9 cellular contexts compared by ENCODE assay signal in the genomic region with DNA sequence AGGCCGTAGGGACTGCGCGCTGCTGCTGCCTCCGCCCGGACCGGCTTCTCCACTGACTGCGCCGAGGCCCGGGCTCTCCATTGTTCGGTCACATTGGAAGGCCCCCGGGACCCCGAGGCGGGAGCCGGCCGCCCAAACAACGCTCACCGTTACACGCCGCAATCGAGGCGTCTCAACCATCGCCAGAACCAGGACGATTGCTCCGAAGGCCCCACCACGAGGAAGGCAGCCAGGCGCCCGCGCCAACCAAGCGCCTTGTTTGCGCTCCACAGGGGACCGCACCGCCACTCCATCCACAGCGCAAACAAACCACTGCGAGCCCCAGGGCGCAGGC. TPM values are rescaled to one million over a fixed set of nuclear protein-coding genes. Genes with fewer than 3 reads are reported as not detected.
DNase-seq lines count a peak whose midpoint lies in the region; ATAC-seq, FAIRE-seq and TF ChIP-seq lines count a peak whose summit lies in the region.
"Had no signal": no experiment of that assay in that cellular context is flagged by ENCODE, and none has a peak within 500 bp of the region (broad histone marks: within the 10 kb centered on the region; RNA-seq: fewer than 3 reads in every experiment).

No MANE protein-coding gene starts in this region.

- H3K27me3 ChIP-seq in DND-41 (ENCODE audit: insufficient read depth, low read length, poor library complexity) (no peaks in the 10 kb centered on the region), KMS-11 (ENCODE audit: insufficient read depth, low read depth) (no peaks in the 10 kb centered on the region), breast epithelium (no peaks in the 10 kb centered on the region), lower lobe of right lung (ENCODE audit: low read depth) (no peaks in the 10 kb centered on the region), upper lobe of right lung (no peaks in the 10 kb centered on the region)

- peak overlapping the region; percentile 82 for H3K27ac ChIP-seq in DND-41 (ENCODE audit: low read length)
- peak overlapping the region; percentile 72 for H3K27ac ChIP-seq in KMS-11
- H3K27ac ChIP-seq in breast epithelium, result peak overlapping the region; percentile 99
- H3K27ac ChIP-seq in lower lobe of right lung, result peak overlapping the region; percentile 99
- peak overlapping the region; percentile 99 for H3K27ac ChIP-seq in upper lobe of right lung

- H3K4me2 ChIP-seq in DND-41 (ENCODE audit: insufficient read depth, low read length), result peak overlapping the region; percentile 68
- peak overlapping the region; percentile 89 for H3K4me2 ChIP-seq in KMS-11

- H3K9ac ChIP-seq in DND-41 (ENCODE audit: low read depth, low read length) (peak overlapping the region; percentile 88), KMS-11 (peak overlapping the region; percentile 80)

- H4K20me1 ChIP-seq in DND-41 (ENCODE audit: insufficient read depth, low read length), result peaks cover 47% of the 10 kb centered on the region
- no peaks in the 10 kb centered on the region for H4K20me1 ChIP-seq in KMS-11 (ENCODE audit: insufficient read depth)

- no peak for TF ChIP-seq POLR2A in breast epithelium (IDR thresholded peaks at IDR 0.05)

- H3K4me1 ChIP-seq in DND-41 (ENCODE audit: insufficient read depth, low read length) (peaks cover 46% of the 10 kb centered on the region), KMS-11 (ENCODE audit: low read depth, poor library complexity, severe bottlenecking) (peaks cover 24% of the 10 kb centered on the region), breast epithelium (peaks cover 0 to 2% of the 10 kb centered on the region in 2 donors), lower lobe of right lung (peaks cover 51% of the 10 kb centered on the region), upper lobe of right lung (peaks cover 42% of the 10 kb centered on the region)

- H3K4me3 ChIP-seq in DND-41 (ENCODE audit: low read depth in 1 of 2, low read length in 2 of 2), result peak overlapping the region; percentile 50 to 73
- peak overlapping the region; percentile 91 for H3K4me3 ChIP-seq in KMS-11 (IDR thresholded peaks at IDR 0.05; ENCODE audit: insufficient read depth, low read depth, low read length)
- H3K4me3 ChIP-seq in breast epithelium, result peak overlapping the region; percentile 86 to 96 (median 90)
- H3K4me3 ChIP-seq in lower lobe of right lung, result peak overlapping the region; percentile 95
- peak overlapping the region; percentile 94 for H3K4me3 ChIP-seq in upper lobe of right lung

- no peaks in the 10 kb centered on the region for H3K9me3 ChIP-seq in DND-41 (ENCODE audit: insufficient read depth, low read length, severe bottlenecking)
- H3K9me3 ChIP-seq in breast epithelium, result no peaks in the 10 kb centered on the region
- H3K9me3 ChIP-seq in lower lobe of right lung, result no peaks in the 10 kb centered on the region
- no peaks in the 10 kb centered on the region for H3K9me3 ChIP-seq in upper lobe of right lung

- H3K36me3 ChIP-seq in DND-41 (ENCODE audit: insufficient read depth, low read length) (peaks cover 45% of the 10 kb centered on the region), KMS-11 (ENCODE audit: insufficient read depth) (no peaks in the 10 kb centered on the region; the same call in 1 of the 2 replicates), breast epithelium (peaks cover 16% of the 10 kb centered on the region), lower lobe of right lung (peaks cover 29% of the 10 kb centered on the region), upper lobe of right lung (peaks cover 38% of the 10 kb centered on the region)

- H2AFZ ChIP-seq in DND-41 (ENCODE audit: low read depth, low read length), result peak overlapping the region; percentile 69; the same call in 1 of the 2 replicates
- H2AFZ ChIP-seq in KMS-11 (ENCODE audit: low read depth), result peak overlapping the region; percentile 83

- DNase-seq in DND-41, result no peak
- DNase-seq in breast epithelium (ENCODE audit: low spot score in 2 of 2), result no peak
- DNase-seq in lower lobe of right lung, result peak; percentile 48
- no peak for DNase-seq in upper lobe of right lung
- no peak for DNase-seq in HTR-8/SVneo (ENCODE audit: insufficient read length, low spot score)
- DNase-seq in KG1 (lab: John Stamatoyannopoulos, UW), result no peak

- ATAC-seq in DND-41 (ENCODE audit: insufficient read depth, low read depth) (no peak; the same call in 1 of the 3 replicates), lower lobe of right lung (peak; percentile 1 to 2), upper lobe of right lung (peak; percentile 0), HG02840 (IDR thresholded peaks at IDR 0.05; ENCODE audit: low FRiP score, unreplicated experiment) (no peak)

- no peak for TF ChIP-seq CTCF in DND-41 (IDR thresholded peaks at IDR 0.05; ENCODE audit: borderline replicate concordance, extremely low read depth, low read length, poor library complexity, severe bottlenecking)
- TF ChIP-seq CTCF in KMS-11 (conservative IDR thresholded peaks at IDR 0.05; ENCODE audit: low read depth, low read length), result no peak
- peak in 1 of 3 donors; percentile 38 for TF ChIP-seq CTCF in breast epithelium (IDR thresholded peaks at IDR 0.05)
- TF ChIP-seq CTCF in lower lobe of right lung (IDR thresholded peaks at IDR 0.05), result peak; percentile 34
- TF ChIP-seq CTCF in upper lobe of right lung (IDR thresholded peaks at IDR 0.05), result peak; percentile 26

- H3K79me2 ChIP-seq in DND-41 (ENCODE audit: insufficient read depth, low read length), result peaks cover 59% of the 10 kb centered on the region
- H3K79me2 ChIP-seq in KMS-11 (ENCODE audit: insufficient read depth, low read depth), result peaks cover 13% of the 10 kb centered on the region

- intact Hi-C loops in breast epithelium (cut with DNase I; ENCODE audit: low total_unique reads) (loop anchor here (5.0 to 10.0 kb wide), 2 partner anchors 249 to 296 kb away; no protein-coding TSS in a partner anchor), lower lobe of right lung (cut with DNase I) (loop anchor here (10.0 kb wide), 1 partner anchor 306 kb away; no protein-coding TSS in a partner anchor), upper lobe of right lung (cut with DNase I) (loop anchor here (5.0 kb wide), 1 partner anchor 304 kb away; no protein-coding TSS in a partner anchor)

- FAIRE-seq in HTR-8/SVneo (lab: Jason Lieb, UNC), result no peak

RNA-seq across cellular contexts. Expression of a gene that starts 0.6 kb away (rescaled TPM):
- total RNA-seq in breast epithelium, result over 10,000 TPM in 1 of 3 donors, 1,000 to 10,000 TPM in 2; 1,940 to 10,612 (median 2,824) TPM
- total RNA-seq in lower lobe of right lung, result 1,362 TPM
- total RNA-seq in upper lobe of right lung, result 1,001 TPM

RNA-seq across cellular contexts. Expression of a gene that starts 9.5 kb away (rescaled TPM):
- not detected for total RNA-seq in breast epithelium
- total RNA-seq in lower lobe of right lung, result not detected
- not detected for total RNA-seq in upper lobe of right lung
- total RNA-seq: lung microvascular endothelial cell had no signal

RNA-seq across cellular contexts. Expression of a gene that starts 59.0 kb away (rescaled TPM):
- total RNA-seq in breast epithelium (not detected), lower lobe of right lung (not detected), upper lobe of right lung (not detected)
- total RNA-seq: lung microvascular endothelial cell had no signal

Comparison
In these comparisons a context has a peak if more than half of its experiments do, and no peak if none do; other contexts are left out.
1. ATAC-seq: peak in lower lobe of right lung (2 of 2) and upper lobe of right lung (single experiment); none in DND-41 (single experiment) and HG02840 (single experiment).
2. CTCF ChIP-seq: peak in lower lobe of right lung (single experiment) and upper lobe of right lung (single experiment); none in DND-41 (single experiment) and KMS-11 (single experiment).
3. Peak in every context shown above with its lines, with median percentiles within 50 percentile points of each other: H3K27ac ChIP-seq and H3K4me3 ChIP-seq.